Comparison of ENCODE assay signal across 1 cellular context in the genomic region with DNA sequence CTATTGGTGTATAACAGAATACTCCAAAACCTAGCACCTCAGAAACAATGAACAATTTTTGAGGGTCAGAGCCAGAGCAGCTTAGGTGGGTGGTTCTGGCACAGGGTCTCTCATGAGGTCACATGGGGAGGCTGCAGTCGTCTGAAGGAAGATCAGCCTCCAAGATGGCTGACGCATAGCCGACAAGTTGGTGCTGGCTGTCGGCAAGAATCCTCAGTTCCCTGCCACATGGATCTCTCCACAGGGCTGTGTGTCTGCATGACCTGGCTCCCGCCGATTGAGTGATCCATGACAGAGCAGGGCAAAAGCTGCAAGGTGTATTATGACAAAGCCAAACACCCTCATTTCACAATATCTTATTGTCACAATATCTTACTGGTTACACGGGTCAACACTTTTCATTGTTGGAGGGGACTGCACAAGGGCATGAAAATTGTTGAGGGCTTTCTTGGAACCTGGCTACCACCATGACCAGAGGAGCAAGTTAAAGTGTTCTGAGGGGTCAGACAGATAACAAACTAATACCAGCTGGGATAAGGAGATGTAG.
TF ChIP-seq lines count a peak whose summit lies in the region.

No MANE protein-coding gene starts in this region.

TF ChIP-seq in HepG2, 621 proteins besides CTCF, POLR2A, EP300 and RAD21 (continued from another document and continues in another):
- TF ChIP-seq, protein P1, sequence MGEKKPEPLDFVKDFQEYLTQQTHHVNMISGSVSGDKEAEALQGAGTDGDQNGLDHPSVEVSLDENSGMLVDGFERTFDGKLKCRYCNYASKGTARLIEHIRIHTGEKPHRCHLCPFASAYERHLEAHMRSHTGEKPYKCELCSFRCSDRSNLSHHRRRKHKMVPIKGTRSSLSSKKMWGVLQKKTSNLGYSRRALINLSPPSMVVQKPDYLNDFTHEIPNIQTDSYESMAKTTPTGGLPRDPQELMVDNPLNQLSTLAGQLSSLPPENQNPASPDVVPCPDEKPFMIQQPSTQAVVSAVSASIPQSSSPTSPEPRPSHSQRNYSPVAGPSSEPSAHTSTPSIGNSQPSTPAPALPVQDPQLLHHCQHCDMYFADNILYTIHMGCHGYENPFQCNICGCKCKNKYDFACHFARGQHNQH (CRISPR knock-in tag; IDR thresholded peaks at IDR 0.05), result no peak
- TF ChIP-seq ZNF225 (CRISPR knock-in tag; IDR thresholded peaks at IDR 0.05), result no peak
- TF ChIP-seq ELF1 (CRISPR knock-in tag; IDR thresholded peaks at IDR 0.05), result no peak
- no peak for TF ChIP-seq GPN1 (CRISPR knock-in tag; IDR thresholded peaks at IDR 0.05; ENCODE audit: borderline replicate concordance)
- TF ChIP-seq SCMH1 (CRISPR knock-in tag; IDR thresholded peaks at IDR 0.05; ENCODE audit: borderline replicate concordance), result no peak
- TF ChIP-seq ZBTB21 (CRISPR knock-in tag; IDR thresholded peaks at IDR 0.05), result no peak
- TF ChIP-seq MED8 (CRISPR knock-in tag; IDR thresholded peaks at IDR 0.05; ENCODE audit: insufficient replicate concordance), result no peak
- no peak for TF ChIP-seq ZFAT (CRISPR knock-in tag; conservative IDR thresholded peaks at IDR 0.05)
- no peak for TF ChIP-seq ATF7 (IDR thresholded peaks at IDR 0.05)
- no peak for TF ChIP-seq ATF7 (CRISPR knock-in tag; IDR thresholded peaks at IDR 0.05)
- no peak for TF ChIP-seq RBM22 (optimal IDR thresholded peaks at IDR 0.05; ENCODE audit: low read length)
- TF ChIP-seq, protein P2, sequence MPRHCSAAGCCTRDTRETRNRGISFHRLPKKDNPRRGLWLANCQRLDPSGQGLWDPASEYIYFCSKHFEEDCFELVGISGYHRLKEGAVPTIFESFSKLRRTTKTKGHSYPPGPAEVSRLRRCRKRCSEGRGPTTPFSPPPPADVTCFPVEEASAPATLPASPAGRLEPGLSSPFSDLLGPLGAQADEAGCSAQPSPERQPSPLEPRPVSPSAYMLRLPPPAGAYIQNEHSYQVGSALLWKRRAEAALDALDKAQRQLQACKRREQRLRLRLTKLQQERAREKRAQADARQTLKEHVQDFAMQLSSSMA (CRISPR knock-in tag; IDR thresholded peaks at IDR 0.05), result no peak
- no peak for TF ChIP-seq ZEB1 (IDR thresholded peaks at IDR 0.05; ENCODE audit: insufficient replicate concordance, low read depth)
- TF ChIP-seq, protein P3, sequence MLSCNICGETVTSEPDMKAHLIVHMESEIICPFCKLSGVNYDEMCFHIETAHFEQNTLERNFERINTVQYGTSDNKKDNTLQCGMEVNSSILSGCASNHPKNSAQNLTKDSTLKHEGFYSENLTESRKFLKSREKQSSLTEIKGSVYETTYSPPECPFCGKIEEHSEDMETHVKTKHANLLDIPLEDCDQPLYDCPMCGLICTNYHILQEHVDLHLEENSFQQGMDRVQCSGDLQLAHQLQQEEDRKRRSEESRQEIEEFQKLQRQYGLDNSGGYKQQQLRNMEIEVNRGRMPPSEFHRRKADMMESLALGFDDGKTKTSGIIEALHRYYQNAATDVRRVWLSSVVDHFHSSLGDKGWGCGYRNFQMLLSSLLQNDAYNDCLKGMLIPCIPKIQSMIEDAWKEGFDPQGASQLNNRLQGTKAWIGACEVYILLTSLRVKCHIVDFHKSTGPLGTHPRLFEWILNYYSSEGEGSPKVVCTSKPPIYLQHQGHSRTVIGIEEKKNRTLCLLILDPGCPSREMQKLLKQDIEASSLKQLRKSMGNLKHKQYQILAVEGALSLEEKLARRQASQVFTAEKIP (CRISPR knock-in tag; IDR thresholded peaks at IDR 0.05; ENCODE audit: borderline replicate concordance), result no peak
- TF ChIP-seq CEBPB (IDR thresholded peaks at IDR 0.05; ENCODE audit: borderline replicate concordance, low read depth, low read length), result peak; percentile 66; the same call in 1 of the 2 replicates
- 0 out of 2 replicates have a peak, but pooled peaks have one; percentile 13 for TF ChIP-seq ZNF430 (CRISPR knock-in tag; IDR thresholded peaks at IDR 0.05)
- TF ChIP-seq CENPT (CRISPR knock-in tag; IDR thresholded peaks at IDR 0.05; ENCODE audit: low read depth), result no peak
- TF ChIP-seq NFYB (CRISPR knock-in tag; IDR thresholded peaks at IDR 0.05), result no peak
- TF ChIP-seq U2AF2 (IDR thresholded peaks at IDR 0.05; ENCODE audit: low read depth, low read length), result no peak
- no peak for TF ChIP-seq ZNF788 (CRISPR knock-in tag; IDR thresholded peaks at IDR 0.05; ENCODE audit: borderline replicate concordance)
- TF ChIP-seq, protein P4, sequence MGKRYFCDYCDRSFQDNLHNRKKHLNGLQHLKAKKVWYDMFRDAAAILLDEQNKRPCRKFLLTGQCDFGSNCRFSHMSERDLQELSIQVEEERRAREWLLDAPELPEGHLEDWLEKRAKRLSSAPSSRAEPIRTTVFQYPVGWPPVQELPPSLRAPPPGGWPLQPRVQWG (CRISPR knock-in tag; IDR thresholded peaks at IDR 0.05; ENCODE audit: borderline replicate concordance, low read depth), result no peak
- peak; percentile 69; the same call in 1 of the 2 replicates for TF ChIP-seq POLR2AphosphoS2 (IDR thresholded peaks at IDR 0.05; ENCODE audit: low read depth, low read length)
- no peak for TF ChIP-seq ZNF781 (CRISPR knock-in tag; IDR thresholded peaks at IDR 0.05; ENCODE audit: borderline replicate concordance, not compliant biosample characterization)
- TF ChIP-seq, protein P5, sequence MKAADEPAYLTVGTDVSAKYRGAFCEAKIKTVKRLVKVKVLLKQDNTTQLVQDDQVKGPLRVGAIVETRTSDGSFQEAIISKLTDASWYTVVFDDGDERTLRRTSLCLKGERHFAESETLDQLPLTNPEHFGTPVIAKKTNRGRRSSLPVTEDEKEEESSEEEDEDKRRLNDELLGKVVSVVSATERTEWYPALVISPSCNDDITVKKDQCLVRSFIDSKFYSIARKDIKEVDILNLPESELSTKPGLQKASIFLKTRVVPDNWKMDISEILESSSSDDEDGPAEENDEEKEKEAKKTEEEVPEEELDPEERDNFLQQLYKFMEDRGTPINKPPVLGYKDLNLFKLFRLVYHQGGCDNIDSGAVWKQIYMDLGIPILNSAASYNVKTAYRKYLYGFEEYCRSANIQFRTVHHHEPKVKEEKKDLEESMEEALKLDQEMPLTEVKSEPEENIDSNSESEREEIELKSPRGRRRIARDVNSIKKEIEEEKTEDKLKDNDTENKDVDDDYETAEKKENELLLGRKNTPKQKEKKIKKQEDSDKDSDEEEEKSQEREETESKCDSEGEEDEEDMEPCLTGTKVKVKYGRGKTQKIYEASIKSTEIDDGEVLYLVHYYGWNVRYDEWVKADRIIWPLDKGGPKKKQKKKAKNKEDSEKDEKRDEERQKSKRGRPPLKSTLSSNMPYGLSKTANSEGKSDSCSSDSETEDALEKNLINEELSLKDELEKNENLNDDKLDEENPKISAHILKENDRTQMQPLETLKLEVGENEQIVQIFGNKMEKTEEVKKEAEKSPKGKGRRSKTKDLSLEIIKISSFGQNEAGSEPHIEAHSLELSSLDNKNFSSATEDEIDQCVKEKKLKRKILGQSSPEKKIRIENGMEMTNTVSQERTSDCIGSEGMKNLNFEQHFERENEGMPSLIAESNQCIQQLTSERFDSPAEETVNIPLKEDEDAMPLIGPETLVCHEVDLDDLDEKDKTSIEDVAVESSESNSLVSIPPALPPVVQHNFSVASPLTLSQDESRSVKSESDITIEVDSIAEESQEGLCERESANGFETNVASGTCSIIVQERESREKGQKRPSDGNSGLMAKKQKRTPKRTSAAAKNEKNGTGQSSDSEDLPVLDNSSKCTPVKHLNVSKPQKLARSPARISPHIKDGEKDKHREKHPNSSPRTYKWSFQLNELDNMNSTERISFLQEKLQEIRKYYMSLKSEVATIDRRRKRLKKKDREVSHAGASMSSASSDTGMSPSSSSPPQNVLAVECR (CRISPR knock-in tag; IDR thresholded peaks at IDR 0.05; ENCODE audit: borderline replicate concordance), result peak; percentile 23; the same call in 1 of the 2 replicates
- TF ChIP-seq ZNF549 (CRISPR knock-in tag; IDR thresholded peaks at IDR 0.05), result no peak
- no peak for TF ChIP-seq JARID2 (CRISPR knock-in tag; IDR thresholded peaks at IDR 0.05; ENCODE audit: insufficient replicate concordance)
- TF ChIP-seq CHD2 (IDR thresholded peaks at IDR 0.05; ENCODE audit: low read depth, low read length), result no peak
- TF ChIP-seq NR2F2 (IDR thresholded peaks at IDR 0.05; ENCODE audit: borderline replicate concordance, low read depth), result no peak
- TF ChIP-seq SOX13 (IDR thresholded peaks at IDR 0.05), result no peak
- peak in 1 of 2 experiments; percentile 62; a peak in 2 of 4 replicates for TF ChIP-seq SOX13 (CRISPR knock-in tag; conservative IDR thresholded peaks at IDR 0.05 in 1 of 2, IDR thresholded peaks at IDR 0.05 in 1 of 2)
- TF ChIP-seq, protein P6, sequence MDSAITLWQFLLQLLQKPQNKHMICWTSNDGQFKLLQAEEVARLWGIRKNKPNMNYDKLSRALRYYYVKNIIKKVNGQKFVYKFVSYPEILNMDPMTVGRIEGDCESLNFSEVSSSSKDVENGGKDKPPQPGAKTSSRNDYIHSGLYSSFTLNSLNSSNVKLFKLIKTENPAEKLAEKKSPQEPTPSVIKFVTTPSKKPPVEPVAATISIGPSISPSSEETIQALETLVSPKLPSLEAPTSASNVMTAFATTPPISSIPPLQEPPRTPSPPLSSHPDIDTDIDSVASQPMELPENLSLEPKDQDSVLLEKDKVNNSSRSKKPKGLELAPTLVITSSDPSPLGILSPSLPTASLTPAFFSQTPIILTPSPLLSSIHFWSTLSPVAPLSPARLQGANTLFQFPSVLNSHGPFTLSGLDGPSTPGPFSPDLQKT (CRISPR knock-in tag; IDR thresholded peaks at IDR 0.05; ENCODE audit: borderline replicate concordance), result no peak
- no peak for TF ChIP-seq FOXK2 (IDR thresholded peaks at IDR 0.05)
- TF ChIP-seq, protein P7, sequence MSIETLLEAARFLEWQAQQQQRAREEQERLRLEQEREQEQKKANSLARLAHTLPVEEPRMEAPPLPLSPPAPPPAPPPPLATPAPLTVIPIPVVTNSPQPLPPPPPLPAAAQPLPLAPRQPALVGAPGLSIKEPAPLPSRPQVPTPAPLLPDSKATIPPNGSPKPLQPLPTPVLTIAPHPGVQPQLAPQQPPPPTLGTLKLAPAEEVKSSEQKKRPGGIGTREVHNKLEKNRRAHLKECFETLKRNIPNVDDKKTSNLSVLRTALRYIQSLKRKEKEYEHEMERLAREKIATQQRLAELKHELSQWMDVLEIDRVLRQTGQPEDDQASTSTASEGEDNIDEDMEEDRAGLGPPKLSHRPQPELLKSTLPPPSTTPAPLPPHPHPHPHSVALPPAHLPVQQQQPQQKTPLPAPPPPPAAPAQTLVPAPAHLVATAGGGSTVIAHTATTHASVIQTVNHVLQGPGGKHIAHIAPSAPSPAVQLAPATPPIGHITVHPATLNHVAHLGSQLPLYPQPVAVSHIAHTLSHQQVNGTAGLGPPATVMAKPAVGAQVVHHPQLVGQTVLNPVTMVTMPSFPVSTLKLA (IDR thresholded peaks at IDR 0.05), result no peak
- no peak for TF ChIP-seq FLYWCH1 (CRISPR knock-in tag; IDR thresholded peaks at IDR 0.05)
- TF ChIP-seq TMF1 (CRISPR knock-in tag; IDR thresholded peaks at IDR 0.05; ENCODE audit: low read depth), result no peak
- TF ChIP-seq ARID2 (CRISPR knock-in tag; IDR thresholded peaks at IDR 0.05; ENCODE audit: borderline replicate concordance), result no peak
- TF ChIP-seq POGZ (CRISPR knock-in tag; IDR thresholded peaks at IDR 0.05), result peak; percentile 39; the same call in 1 of the 2 replicates
- no peak for TF ChIP-seq ZSCAN30 (CRISPR knock-in tag; IDR thresholded peaks at IDR 0.05)
- TF ChIP-seq ZBTB38 (CRISPR knock-in tag; IDR thresholded peaks at IDR 0.05), result no peak
- no peak for TF ChIP-seq SIX1 (CRISPR knock-in tag; IDR thresholded peaks at IDR 0.05; ENCODE audit: borderline replicate concordance)
- TF ChIP-seq, protein P8, sequence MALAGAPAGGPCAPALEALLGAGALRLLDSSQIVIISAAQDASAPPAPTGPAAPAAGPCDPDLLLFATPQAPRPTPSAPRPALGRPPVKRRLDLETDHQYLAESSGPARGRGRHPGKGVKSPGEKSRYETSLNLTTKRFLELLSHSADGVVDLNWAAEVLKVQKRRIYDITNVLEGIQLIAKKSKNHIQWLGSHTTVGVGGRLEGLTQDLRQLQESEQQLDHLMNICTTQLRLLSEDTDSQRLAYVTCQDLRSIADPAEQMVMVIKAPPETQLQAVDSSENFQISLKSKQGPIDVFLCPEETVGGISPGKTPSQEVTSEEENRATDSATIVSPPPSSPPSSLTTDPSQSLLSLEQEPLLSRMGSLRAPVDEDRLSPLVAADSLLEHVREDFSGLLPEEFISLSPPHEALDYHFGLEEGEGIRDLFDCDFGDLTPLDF (CRISPR knock-in tag; IDR thresholded peaks at IDR 0.05), result no peak
- no peak for TF ChIP-seq MED13 (CRISPR knock-in tag; IDR thresholded peaks at IDR 0.05)
- no peak for TF ChIP-seq CHD4 (IDR thresholded peaks at IDR 0.05; ENCODE audit: borderline replicate concordance, low read length)
- no peak for TF ChIP-seq MEIS1 (CRISPR knock-in tag; IDR thresholded peaks at IDR 0.05; ENCODE audit: borderline replicate concordance)
- TF ChIP-seq MAZ (IDR thresholded peaks at IDR 0.05; ENCODE audit: borderline replicate concordance, low read depth, low read length), result no peak
- TF ChIP-seq MAZ (CRISPR knock-in tag; IDR thresholded peaks at IDR 0.05; ENCODE audit: low read depth), result no peak
